In the genomic region with DNA sequence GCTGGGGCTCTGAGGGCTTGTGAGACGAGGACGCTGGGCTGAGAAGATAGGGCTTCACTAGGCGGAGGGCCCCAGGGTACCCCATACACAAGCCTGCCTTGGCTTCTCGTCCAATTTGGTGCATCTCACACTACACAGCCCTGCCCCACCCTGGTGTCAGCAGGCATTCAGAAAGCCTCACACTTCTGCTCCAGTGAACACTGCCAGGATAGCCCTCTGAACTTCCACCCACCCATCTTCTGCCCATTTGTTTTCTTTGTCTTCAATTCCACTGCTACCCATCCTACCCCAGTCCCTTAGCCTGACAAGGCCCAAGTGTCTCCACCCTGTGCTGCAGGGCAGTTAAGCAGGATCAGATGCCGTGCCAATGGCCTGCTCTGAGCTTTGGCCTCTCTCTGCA, we compare ENCODE assay signal across 18 cellular contexts. TPM values are rescaled to one million over a fixed set of nuclear protein-coding genes. Genes with fewer than 3 reads are reported as not detected.
DNase-seq lines count a peak whose midpoint lies in the region; ATAC-seq, FAIRE-seq and TF ChIP-seq lines count a peak whose summit lies in the region.
"Had no signal": no experiment of that assay in that cellular context is flagged by ENCODE, and none has a peak within 500 bp of the region (broad histone marks: within the 10 kb centered on the region; RNA-seq: fewer than 3 reads in every experiment).

No MANE protein-coding gene starts in this region.

- no peak overlapping the region for H3K27ac Mint-ChIP-seq in brain

- peaks cover 52% of the 10 kb centered on the region for H3K4me1 Mint-ChIP-seq in activated T-cell treated with anti-CD3 and anti-CD28 coated beads, Interleukin-2, amount 50 U/mL, for 4 hours (ENCODE audit: low read depth)
- H3K4me1 Mint-ChIP-seq in brain: peaks cover 29% of the 10 kb centered on the region

- no peaks in the 10 kb centered on the region for H3K9me3 Mint-ChIP-seq in activated T-cell treated with anti-CD3 and anti-CD28 coated beads, Interleukin-2, amount 50 U/mL, for 4 hours
- peaks cover 0 to 3% (median 0%) of the 10 kb centered on the region in 5 experiments for H3K9me3 Mint-ChIP-seq in brain

- H3K27me3 ChIP-seq in osteoblast (ENCODE audit: insufficient read depth, low read length) (no peaks in the 10 kb centered on the region), pancreas (no peaks in the 10 kb centered on the region)
- H3K27me3 ChIP-seq: adrenal gland, left lung had no signal

- 86 to 89% methylated on average over 5 of the region's 5 CpGs for WGBS in pancreas, 2 donors

- no peak for DNase-seq in activated T-cell treated with anti-CD3 and anti-CD28 coated beads, Interleukin-2, amount 50 U/mL, for 4 hours
- no peak for DNase-seq in activated T-cell treated with anti-CD3 and anti-CD28 coated beads, Interleukin-2, amount 50 U/mL, for 1 hour
- DNase-seq in HUDEP-2 (lab: John Stamatoyannopoulos, UW; ENCODE audit: unreplicated experiment in 76 of 76): peak in 46 of 76 experiments; percentile 4 to 65 (median 25)
- peak; percentile 66 for DNase-seq in osteoblast (ENCODE audit: insufficient read length, low spot score, missing footprints)
- DNase-seq in pancreas: no peak
- no peak for DNase-seq in GDM1 (lab: John Stamatoyannopoulos, UW)
- no peak for DNase-seq in glomerular visceral epithelial cell (ENCODE audit: extremely low spot score)
- DNase-seq: adrenal gland; central memory CD4-positive, alpha-beta T cell; DMS153; GOT3; left lung; NCI-H1092; NCI-H2107; NCI-H526 treated with DMSO at 0.1 percent for 48 hours had no signal

- H3K36me3 ChIP-seq in osteoblast (ENCODE audit: insufficient read depth, low read length) (peaks cover 37% of the 10 kb centered on the region), pancreas (peaks cover 0 to 21% (median 8%) of the 10 kb centered on the region in 3 donors)

- H3K4me3 ChIP-seq in osteoblast (ENCODE audit: insufficient read depth, low read length) (no peak overlapping the region), pancreas (no peak overlapping the region)
- H3K4me3 ChIP-seq: adrenal gland, left lung had no signal

- intact Hi-C loops in pancreas (cut with DNase I): no loop called here

- H2AFZ ChIP-seq in osteoblast (ENCODE audit: low read length): no peak overlapping the region

- H3K27me3 Mint-ChIP-seq in activated T-cell treated with anti-CD3 and anti-CD28 coated beads, Interleukin-2, amount 50 U/mL, for 4 hours (ENCODE audit: low read depth): no peaks in the 10 kb centered on the region
- peaks cover 8% of the 10 kb centered on the region for H3K27me3 Mint-ChIP-seq in brain

- TF ChIP-seq CTCF in brain (conservative IDR thresholded peaks at IDR 0.05) (no peak), osteoblast (IDR thresholded peaks at IDR 0.05; ENCODE audit: extremely low read depth, low read depth, low read length) (no peak), pancreas (IDR thresholded peaks at IDR 0.05) (no peak)

- FAIRE-seq in pancreas (lab: Jason Lieb, UNC): no peak

- peaks cover 26% of the 10 kb centered on the region for H3K79me2 ChIP-seq in osteoblast (ENCODE audit: insufficient read depth, low read length)

- H3K36me3 Mint-ChIP-seq in activated T-cell treated with anti-CD3 and anti-CD28 coated beads, Interleukin-2, amount 50 U/mL, for 4 hours (ENCODE audit: insufficient read depth): peaks cover 31% of the 10 kb centered on the region
- H3K36me3 Mint-ChIP-seq in brain: peaks cover 36% of the 10 kb centered on the region

- H3K27ac ChIP-seq in osteoblast (ENCODE audit: low read depth, low read length): no peak overlapping the region
- H3K27ac ChIP-seq in pancreas: no peak overlapping the region
- H3K27ac ChIP-seq: adrenal gland had no signal

- no peaks in the 10 kb centered on the region for H4K20me1 ChIP-seq in osteoblast (ENCODE audit: insufficient read depth, low read length)

- peak overlapping the region; percentile 0 for H3K4me3 Mint-ChIP-seq in activated T-cell treated with anti-CD3 and anti-CD28 coated beads, Interleukin-2, amount 50 U/mL, for 4 hours
- peak overlapping the region in 4 of 5 experiments; percentile 27 to 84 (median 65) for H3K4me3 Mint-ChIP-seq in brain

- H3K4me2 ChIP-seq in osteoblast (ENCODE audit: insufficient read depth, low read length): no peak overlapping the region

- ATAC-seq in activated T-cell treated with anti-CD3 and anti-CD28 coated beads, Interleukin-2, amount 50 U/mL, for 4 hours: no peak
- ATAC-seq in pancreas: no peak
- ATAC-seq: left lung, Panc1 had no signal

- H3K9me3 ChIP-seq in osteoblast (ENCODE audit: low read depth, low read length): no peaks in the 10 kb centered on the region
- no peaks in the 10 kb centered on the region for H3K9me3 ChIP-seq in pancreas
- H3K9me3 ChIP-seq: adrenal gland, left lung had no signal

- H3K4me1 ChIP-seq in osteoblast (ENCODE audit: insufficient read depth, low read length) (peaks cover 21% of the 10 kb centered on the region), pancreas (peaks cover 0 to 16% (median 16%) of the 10 kb centered on the region in 3 donors)

RNA-seq across cellular contexts. Expression of a gene that starts 1.9 kb away (rescaled TPM):
- total RNA-seq in activated T-cell treated with anti-CD3 and anti-CD28 coated beads, Interleukin-2, amount 50 U/mL, for 4 hours: 10 to 100 TPM; 26.3 to 28.5 (median 27.7) TPM
- polyA plus RNA-seq in brain (ENCODE audit: insufficient read depth, low read depth, low replicate concordance) (28.7 TPM), pancreas (10 to 100 TPM; 10.0 to 15.6 TPM)
- total RNA-seq in osteoblast (12.7 and 14.5 TPM in 2 replicates), pancreas (1 to 10 TPM; 5.2 to 8.5 (median 6.2) TPM)

RNA-seq across cellular contexts. Expression of a gene that starts 13.2 kb away (rescaled TPM):
- total RNA-seq in activated T-cell treated with anti-CD3 and anti-CD28 coated beads, Interleukin-2, amount 50 U/mL, for 4 hours: 100 to 1,000 TPM; 140 to 145 (median 142) TPM
- polyA plus RNA-seq in brain (ENCODE audit: insufficient read depth, low read depth, low replicate concordance): 48.0 TPM
- total RNA-seq in osteoblast: 27.1 and 36.2 TPM in 2 replicates
- 10 to 100 TPM; 15.9 to 35.5 (median 23.4) TPM for total RNA-seq in pancreas
- 10 to 100 TPM; 10.8 to 16.6 TPM for polyA plus RNA-seq in pancreas

RNA-seq across cellular contexts. Expression of a gene that starts 17.0 kb away (rescaled TPM):
- total RNA-seq in activated T-cell treated with anti-CD3 and anti-CD28 coated beads, Interleukin-2, amount 50 U/mL, for 4 hours: not detected
- polyA plus RNA-seq in brain (ENCODE audit: insufficient read depth, low read depth, low replicate concordance) (not detected), pancreas (1 to 10 TPM; 1.3 to 4.0 TPM)
- total RNA-seq in osteoblast (under 0.01 TPM in 1 of 2 replicates, not detected in the other), pancreas (1 to 10 TPM in 1 of 6 donors, under 1 TPM in 3, not detected in 2; 0.60 to 1.5 (median 0.81) TPM)
- total RNA-seq: left lung, renal cortical epithelial cell had no signal
- polyA plus RNA-seq: adrenal gland had no signal

RNA-seq across cellular contexts. Expression of a gene that starts 48.4 kb away (rescaled TPM):
- total RNA-seq in activated T-cell treated with anti-CD3 and anti-CD28 coated beads, Interleukin-2, amount 50 U/mL, for 4 hours: not detected
- not detected for polyA plus RNA-seq in brain (ENCODE audit: insufficient read depth, low read depth, low replicate concordance)
- total RNA-seq in osteoblast: not detected in 2 replicates
- total RNA-seq in pancreas: not detected
- under 1 TPM in 1 of 2 donors, not detected in 1; 0.33 TPM for polyA plus RNA-seq in pancreas
- total RNA-seq: adrenal gland, left lung, renal cortical epithelial cell had no signal

RNA-seq across cellular contexts. Expression of a gene that starts 55.0 kb away (rescaled TPM):
- total RNA-seq in activated T-cell treated with anti-CD3 and anti-CD28 coated beads, Interleukin-2, amount 50 U/mL, for 4 hours: 1 to 10 TPM in 2 of 3 donors, under 1 TPM in 1; 0.82 to 4.0 (median 2.0) TPM
- polyA plus RNA-seq in brain (ENCODE audit: insufficient read depth, low read depth, low replicate concordance) (not detected), pancreas (1 to 10 TPM in 1 of 2 donors, not detected in 1; 2.9 TPM)
- total RNA-seq in osteoblast (not detected in 2 replicates), pancreas (1 to 10 TPM in 1 of 6 donors, not detected in 5; 3.7 TPM)
- total RNA-seq: left lung, renal cortical epithelial cell had no signal

Comparison
In these comparisons a context has a peak if more than half of its experiments do, and no peak if none do; other contexts are left out.
1. DNase-seq: peak in HUDEP-2 (46 of 76) and osteoblast (single experiment); none in activated T-cell treated with anti-CD3 and anti-CD28 coated beads, Interleukin-2, amount 50 U/mL, for 4 hours (single experiment), activated T-cell treated with anti-CD3 and anti-CD28 coated beads, Interleukin-2, amount 50 U/mL, for 1 hour (single experiment), pancreas (0 of 6), GDM1 (single experiment) and glomerular visceral epithelial cell (single experiment).